ENCODE assay signal across 1 cellular context in the genomic region with DNA sequence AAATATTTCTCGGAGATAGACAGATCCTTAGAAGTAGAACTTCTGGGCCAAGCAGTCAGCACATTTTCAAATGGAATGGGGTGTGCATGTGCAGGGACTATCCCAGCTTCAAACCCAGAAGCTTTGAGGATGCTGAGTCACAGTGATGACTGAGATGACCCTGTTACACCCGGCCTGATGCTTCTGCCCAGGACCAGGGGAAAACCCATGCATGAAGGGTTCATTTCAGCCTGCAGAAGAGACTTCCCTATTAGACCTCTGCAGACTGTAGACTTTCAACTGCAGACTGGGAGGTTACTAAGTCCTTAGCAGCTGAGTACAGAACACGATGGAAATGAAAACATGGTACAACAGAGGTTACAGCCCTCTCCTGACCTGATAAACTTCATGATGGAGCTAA.
TF ChIP-seq lines count a peak whose summit lies in the region.

No MANE protein-coding gene starts in this region.

TF ChIP-seq in H1, 55 proteins besides CTCF, POLR2A, EP300 and RAD21 (continued from another document):
- TF ChIP-seq, protein P1, sequence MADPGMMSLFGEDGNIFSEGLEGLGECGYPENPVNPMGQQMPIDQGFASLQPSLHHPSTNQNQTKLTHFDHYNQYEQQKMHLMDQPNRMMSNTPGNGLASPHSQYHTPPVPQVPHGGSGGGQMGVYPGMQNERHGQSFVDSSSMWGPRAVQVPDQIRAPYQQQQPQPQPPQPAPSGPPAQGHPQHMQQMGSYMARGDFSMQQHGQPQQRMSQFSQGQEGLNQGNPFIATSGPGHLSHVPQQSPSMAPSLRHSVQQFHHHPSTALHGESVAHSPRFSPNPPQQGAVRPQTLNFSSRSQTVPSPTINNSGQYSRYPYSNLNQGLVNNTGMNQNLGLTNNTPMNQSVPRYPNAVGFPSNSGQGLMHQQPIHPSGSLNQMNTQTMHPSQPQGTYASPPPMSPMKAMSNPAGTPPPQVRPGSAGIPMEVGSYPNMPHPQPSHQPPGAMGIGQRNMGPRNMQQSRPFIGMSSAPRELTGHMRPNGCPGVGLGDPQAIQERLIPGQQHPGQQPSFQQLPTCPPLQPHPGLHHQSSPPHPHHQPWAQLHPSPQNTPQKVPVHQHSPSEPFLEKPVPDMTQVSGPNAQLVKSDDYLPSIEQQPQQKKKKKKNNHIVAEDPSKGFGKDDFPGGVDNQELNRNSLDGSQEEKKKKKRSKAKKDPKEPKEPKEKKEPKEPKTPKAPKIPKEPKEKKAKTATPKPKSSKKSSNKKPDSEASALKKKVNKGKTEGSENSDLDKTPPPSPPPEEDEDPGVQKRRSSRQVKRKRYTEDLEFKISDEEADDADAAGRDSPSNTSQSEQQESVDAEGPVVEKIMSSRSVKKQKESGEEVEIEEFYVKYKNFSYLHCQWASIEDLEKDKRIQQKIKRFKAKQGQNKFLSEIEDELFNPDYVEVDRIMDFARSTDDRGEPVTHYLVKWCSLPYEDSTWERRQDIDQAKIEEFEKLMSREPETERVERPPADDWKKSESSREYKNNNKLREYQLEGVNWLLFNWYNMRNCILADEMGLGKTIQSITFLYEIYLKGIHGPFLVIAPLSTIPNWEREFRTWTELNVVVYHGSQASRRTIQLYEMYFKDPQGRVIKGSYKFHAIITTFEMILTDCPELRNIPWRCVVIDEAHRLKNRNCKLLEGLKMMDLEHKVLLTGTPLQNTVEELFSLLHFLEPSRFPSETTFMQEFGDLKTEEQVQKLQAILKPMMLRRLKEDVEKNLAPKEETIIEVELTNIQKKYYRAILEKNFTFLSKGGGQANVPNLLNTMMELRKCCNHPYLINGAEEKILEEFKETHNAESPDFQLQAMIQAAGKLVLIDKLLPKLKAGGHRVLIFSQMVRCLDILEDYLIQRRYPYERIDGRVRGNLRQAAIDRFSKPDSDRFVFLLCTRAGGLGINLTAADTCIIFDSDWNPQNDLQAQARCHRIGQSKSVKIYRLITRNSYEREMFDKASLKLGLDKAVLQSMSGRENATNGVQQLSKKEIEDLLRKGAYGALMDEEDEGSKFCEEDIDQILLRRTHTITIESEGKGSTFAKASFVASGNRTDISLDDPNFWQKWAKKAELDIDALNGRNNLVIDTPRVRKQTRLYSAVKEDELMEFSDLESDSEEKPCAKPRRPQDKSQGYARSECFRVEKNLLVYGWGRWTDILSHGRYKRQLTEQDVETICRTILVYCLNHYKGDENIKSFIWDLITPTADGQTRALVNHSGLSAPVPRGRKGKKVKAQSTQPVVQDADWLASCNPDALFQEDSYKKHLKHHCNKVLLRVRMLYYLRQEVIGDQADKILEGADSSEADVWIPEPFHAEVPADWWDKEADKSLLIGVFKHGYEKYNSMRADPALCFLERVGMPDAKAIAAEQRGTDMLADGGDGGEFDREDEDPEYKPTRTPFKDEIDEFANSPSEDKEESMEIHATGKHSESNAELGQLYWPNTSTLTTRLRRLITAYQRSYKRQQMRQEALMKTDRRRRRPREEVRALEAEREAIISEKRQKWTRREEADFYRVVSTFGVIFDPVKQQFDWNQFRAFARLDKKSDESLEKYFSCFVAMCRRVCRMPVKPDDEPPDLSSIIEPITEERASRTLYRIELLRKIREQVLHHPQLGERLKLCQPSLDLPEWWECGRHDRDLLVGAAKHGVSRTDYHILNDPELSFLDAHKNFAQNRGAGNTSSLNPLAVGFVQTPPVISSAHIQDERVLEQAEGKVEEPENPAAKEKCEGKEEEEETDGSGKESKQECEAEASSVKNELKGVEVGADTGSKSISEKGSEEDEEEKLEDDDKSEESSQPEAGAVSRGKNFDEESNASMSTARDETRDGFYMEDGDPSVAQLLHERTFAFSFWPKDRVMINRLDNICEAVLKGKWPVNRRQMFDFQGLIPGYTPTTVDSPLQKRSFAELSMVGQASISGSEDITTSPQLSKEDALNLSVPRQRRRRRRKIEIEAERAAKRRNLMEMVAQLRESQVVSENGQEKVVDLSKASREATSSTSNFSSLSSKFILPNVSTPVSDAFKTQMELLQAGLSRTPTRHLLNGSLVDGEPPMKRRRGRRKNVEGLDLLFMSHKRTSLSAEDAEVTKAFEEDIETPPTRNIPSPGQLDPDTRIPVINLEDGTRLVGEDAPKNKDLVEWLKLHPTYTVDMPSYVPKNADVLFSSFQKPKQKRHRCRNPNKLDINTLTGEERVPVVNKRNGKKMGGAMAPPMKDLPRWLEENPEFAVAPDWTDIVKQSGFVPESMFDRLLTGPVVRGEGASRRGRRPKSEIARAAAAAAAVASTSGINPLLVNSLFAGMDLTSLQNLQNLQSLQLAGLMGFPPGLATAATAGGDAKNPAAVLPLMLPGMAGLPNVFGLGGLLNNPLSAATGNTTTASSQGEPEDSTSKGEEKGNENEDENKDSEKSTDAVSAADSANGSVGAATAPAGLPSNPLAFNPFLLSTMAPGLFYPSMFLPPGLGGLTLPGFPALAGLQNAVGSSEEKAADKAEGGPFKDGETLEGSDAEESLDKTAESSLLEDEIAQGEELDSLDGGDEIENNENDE (IDR thresholded peaks at IDR 0.05; ENCODE audit: insufficient replicate concordance, low read length): no peak
- TF ChIP-seq EZH2 (IDR thresholded peaks at IDR 0.05; ENCODE audit: low read depth, low read length, severe bottlenecking): no peak
- no peak for TF ChIP-seq GABPA (IDR thresholded peaks at IDR 0.05; ENCODE audit: borderline replicate concordance, insufficient read depth, low read length)
- no peak for TF ChIP-seq SUZ12 (IDR thresholded peaks at IDR 0.05; ENCODE audit: low read length)
